Comparison of ENCODE assay signal across 19 cellular contexts in the genomic region with DNA sequence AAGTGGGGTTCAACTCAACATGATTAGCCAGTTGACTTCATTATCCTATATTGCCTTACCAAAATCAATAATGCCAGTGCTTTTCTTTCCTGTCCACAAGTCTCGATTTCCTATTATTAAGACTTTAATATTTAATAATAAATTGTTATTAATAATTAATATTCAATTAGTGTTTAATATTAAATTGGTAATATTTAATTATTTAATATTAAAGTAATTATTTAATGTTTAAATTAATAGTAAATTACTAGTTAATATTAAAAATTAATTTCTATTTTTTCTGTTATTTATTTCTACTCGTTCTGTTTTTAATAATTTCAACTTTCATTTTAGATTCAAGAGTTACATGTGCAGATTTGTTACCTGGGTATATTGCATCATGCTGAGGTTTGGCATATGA.
A peak's percentile ranks its signal among the peaks of the same experiment; 100 is the strongest.
DNase-seq lines count a peak whose midpoint lies in the region; ATAC-seq and FAIRE-seq lines count a peak whose summit lies in the region.
"Had no signal": no experiment of that assay in that cellular context is flagged by ENCODE, and none has a peak within 500 bp of the region (broad histone marks: within the 10 kb centered on the region; RNA-seq: fewer than 3 reads in every experiment).

No MANE protein-coding gene starts in this region.

- no peaks in the 10 kb centered on the region for H3K4me1 ChIP-seq in small intestine (ENCODE audit: control insufficient read depth in 2 of 2, insufficient read depth in 1 of 2, low read depth in 1 of 2, low read length in 1 of 2)
- H3K4me1 ChIP-seq: Caco-2 had no signal

- peaks cover 0 to under 1% of the 10 kb centered on the region in 2 donors for H3K36me3 ChIP-seq in small intestine (ENCODE audit: control insufficient read depth in 2 of 2, insufficient read depth in 2 of 2, low read length in 2 of 2)

- H3K27me3 Mint-ChIP-seq in stimulated activated memory B cell treated with anti-CD40 and anti-IgM and Interleukin-4, amounts not matched to agents 10 μg/mL and 1 μg/mL and 100 μg/mL, for 72 hours, result no peaks in the 10 kb centered on the region

- no peak overlapping the region for H3K27ac ChIP-seq in small intestine (ENCODE audit: low read depth in 1 of 2, low read length in 1 of 2)
- H3K27ac ChIP-seq: C4-2B had no signal

- no peak overlapping the region for H3K4me3 ChIP-seq in small intestine (ENCODE audit: low read depth in 1 of 2, low read length in 2 of 2)
- H3K4me3 ChIP-seq: GM23338 had no signal

- peak; percentile 96 for FAIRE-seq in G401.6 (lab: Jason Lieb, UNC)
- FAIRE-seq in TTC549 (lab: Jason Lieb, UNC), result peak; percentile 97
- FAIRE-seq in endometrium (lab: Jason Lieb, UNC), result peak; percentile 93
- peak; percentile 67 for FAIRE-seq in small intestine (lab: Jason Lieb, UNC)
- FAIRE-seq: D721Med, GM12892, GM18507, H54 had no signal

- H3K27me3 ChIP-seq in small intestine (ENCODE audit: control insufficient read depth in 2 of 2, insufficient read depth in 2 of 2, low read length in 2 of 2), result no peaks in the 10 kb centered on the region

- H3K9me3 ChIP-seq in small intestine (ENCODE audit: control insufficient read depth, low read depth), result no peaks in the 10 kb centered on the region
- H3K9me3 ChIP-seq: Caco-2 had no signal

- H3K4me1 Mint-ChIP-seq in stimulated activated memory B cell treated with anti-CD40 and anti-IgM and Interleukin-4, amounts not matched to agents 10 μg/mL and 1 μg/mL and 100 μg/mL, for 72 hours, result no peaks in the 10 kb centered on the region

- ATAC-seq in HG03095 (IDR thresholded peaks at IDR 0.05; ENCODE audit: unreplicated experiment), result no peak
- ATAC-seq in stimulated activated memory B cell treated with anti-CD40 and anti-IgM and Interleukin-4, amounts not matched to agents 10 μg/mL and 1 μg/mL and 100 μg/mL, for 72 hours, result no peak
- ATAC-seq: GM23338, HCT116 had no signal

- H3K36me3 Mint-ChIP-seq in stimulated activated memory B cell treated with anti-CD40 and anti-IgM and Interleukin-4, amounts not matched to agents 10 μg/mL and 1 μg/mL and 100 μg/mL, for 72 hours, result no peaks in the 10 kb centered on the region

- no peak overlapping the region for H3K27ac Mint-ChIP-seq in stimulated activated memory B cell treated with anti-CD40 and anti-IgM and Interleukin-4, amounts not matched to agents 10 μg/mL and 1 μg/mL and 100 μg/mL, for 72 hours
- H3K27ac Mint-ChIP-seq: CD4-positive, alpha-beta T cell; GM23338; HFFc6 had no signal

- no peak overlapping the region for H3K4me3 Mint-ChIP-seq in stimulated activated memory B cell treated with anti-CD40 and anti-IgM and Interleukin-4, amounts not matched to agents 10 μg/mL and 1 μg/mL and 100 μg/mL, for 72 hours
- H3K4me3 Mint-ChIP-seq: CD4-positive, alpha-beta T cell; GM23338; HFFc6 had no signal

- DNase-seq in small intestine (no peak), RKO (ENCODE audit: low spot score) (no peak)
- DNase-seq: AML-193; Caco-2; CD4-positive, alpha-beta T cell; GDM1; HFFc6 had no signal

- 88 to 93% (median 88%) methylated on average over 2 of the region's 2 CpGs for WGBS in small intestine, 3 donors

- H3K9me3 Mint-ChIP-seq in stimulated activated memory B cell treated with anti-CD40 and anti-IgM and Interleukin-4, amounts not matched to agents 10 μg/mL and 1 μg/mL and 100 μg/mL, for 72 hours, result peaks cover 2% of the 10 kb centered on the region
- H3K9me3 Mint-ChIP-seq: CD4-positive, alpha-beta T cell; HFFc6 had no signal
